Comparison of ENCODE assay signal across 8 cellular contexts in the genomic region with DNA sequence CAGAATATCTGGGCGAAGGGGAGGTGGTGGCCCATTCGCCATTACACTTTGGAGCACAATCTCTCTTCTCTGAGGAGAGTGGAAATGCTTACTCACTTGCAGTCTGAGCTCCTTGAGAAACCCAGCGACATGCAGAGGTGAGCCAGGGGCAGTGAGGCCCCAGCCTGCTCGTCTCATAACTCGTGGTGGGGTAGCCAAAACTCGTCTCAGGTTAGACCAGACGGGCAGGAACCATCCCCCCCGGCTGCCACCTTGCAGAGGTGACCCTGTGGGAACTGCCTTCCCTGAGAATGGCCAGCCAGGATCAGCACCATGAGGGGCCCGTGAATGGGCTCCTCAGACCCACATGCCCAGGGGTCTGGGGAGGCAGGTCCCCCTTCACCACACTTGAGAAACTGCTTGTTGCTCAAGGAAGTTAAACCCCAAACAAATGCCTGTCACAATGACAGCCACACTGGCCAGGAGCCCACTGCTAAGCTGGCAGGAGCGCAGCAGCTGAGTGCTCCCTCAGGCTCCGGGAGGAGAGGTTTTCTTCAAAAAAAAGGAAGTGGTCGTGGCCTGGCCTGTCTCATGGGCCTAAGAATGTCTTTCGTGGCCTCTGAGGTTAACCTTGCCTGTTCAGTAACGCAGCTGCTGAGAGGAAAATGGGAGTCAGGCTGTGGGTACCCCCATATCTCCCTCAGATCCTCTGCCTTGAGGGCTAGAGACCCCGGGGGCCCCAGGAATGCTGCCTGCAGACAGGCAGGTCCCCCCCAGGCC. TPM values are rescaled to one million over a fixed set of nuclear protein-coding genes. Genes with fewer than 3 reads are reported as not detected.
A peak's percentile ranks its signal among the peaks of the same experiment; 100 is the strongest.
DNase-seq lines count a peak whose midpoint lies in the region; ATAC-seq and TF ChIP-seq lines count a peak whose summit lies in the region.

No MANE protein-coding gene starts in this region.

- H3K27me3 ChIP-seq in layer of hippocampus (ENCODE audit: control insufficient read depth, insufficient read depth, low read length) = no peaks in the 10 kb centered on the region
- H3K27me3 ChIP-seq in PC-9 (ENCODE audit: insufficient read depth, low read depth) = no peaks in the 10 kb centered on the region
- no peaks in the 10 kb centered on the region for H3K27me3 ChIP-seq in vagina

- H3F3A ChIP-seq in PC-9 (ENCODE audit: insufficient read depth, low read depth) = no peaks in the 10 kb centered on the region

- POLR2A ChIA-PET in PC-9 (lab: Charles Lee; ENCODE audit: unreplicated experiment) = no interaction called here

- H3K4me2 ChIP-seq in PC-9 = no peak overlapping the region

- CTCF ChIA-PET in PC-9 (lab: Charles Lee) = interaction anchor here (0.6 kb wide), 1 partner anchor 31 kb away, joined by 5 read pairs; no protein-coding TSS in a partner anchor

- no peaks in the 10 kb centered on the region for H4K20me1 ChIP-seq in PC-9 (ENCODE audit: insufficient read depth)

- H3K27ac ChIP-seq in layer of hippocampus (ENCODE audit: low read depth, low read length) = peak overlapping the region; percentile 81
- H3K27ac ChIP-seq in PC-9 = no peak overlapping the region
- H3K27ac ChIP-seq in vagina = no peak overlapping the region

- in situ Hi-C loops in G401 (cut with HindIII; ENCODE audit: low sequenced_read_pairs) = no loop called here

- no peak overlapping the region for H2AFZ ChIP-seq in PC-9

- ATAC-seq in HG03159 (IDR thresholded peaks at IDR 0.05; ENCODE audit: unreplicated experiment) = peak; percentile 45
- no peak for ATAC-seq in GM21786 (IDR thresholded peaks at IDR 0.05; ENCODE audit: unreplicated experiment)
- ATAC-seq in GM18870 (IDR thresholded peaks at IDR 0.05; ENCODE audit: unreplicated experiment) = no peak

- H3K9me2 ChIP-seq in PC-9 (ENCODE audit: insufficient read depth) = no peaks in the 10 kb centered on the region

- no peak overlapping the region for H3K4me3 ChIP-seq in PC-9
- H3K4me3 ChIP-seq in vagina = no peak overlapping the region

- no peak for TF ChIP-seq CTCF in PC-9 (conservative IDR thresholded peaks at IDR 0.05)
- no peak for TF ChIP-seq CTCF in vagina (IDR thresholded peaks at IDR 0.05)

- no peaks in the 10 kb centered on the region for H3K79me2 ChIP-seq in PC-9 (ENCODE audit: low read depth)

- no peaks in the 10 kb centered on the region for H3K36me3 ChIP-seq in PC-9 (ENCODE audit: low read depth)
- H3K36me3 ChIP-seq in vagina = no peaks in the 10 kb centered on the region

- BruUV-seq in PC-9 (replicated peaks; lab: Mats Ljungman, UMichigan) = no TSS peak

- no peaks in the 10 kb centered on the region for H3K4me1 ChIP-seq in PC-9 (replicated peaks; ENCODE audit: insufficient read depth)
- H3K4me1 ChIP-seq in vagina = peaks cover 17% of the 10 kb centered on the region

- peak; percentile 58 for DNase-seq in G401 (ENCODE audit: low spot score)
- DNase-seq in amniotic epithelial cell (ENCODE audit: low read depth) = peak; percentile 76
- no peak for DNase-seq in PC-9
- DNase-seq in vagina (ENCODE audit: extremely low spot score in 2 of 2) = no peak

- H3K9me3 ChIP-seq in PC-9 (ENCODE audit: insufficient read depth, low read depth) (no peaks in the 10 kb centered on the region), vagina (no peaks in the 10 kb centered on the region)

- no peak for TF ChIP-seq POLR2A in vagina (IDR thresholded peaks at IDR 0.05)

- intact Hi-C loops in PC-9 (cut with micrococcal nuclease; ENCODE audit: unreplicated experiment) = no loop called here
- intact Hi-C loops in vagina (cut with DNase I) = no loop called here

RNA-seq across cellular contexts. Expression of gene ALDH2, which starts 9.2 kb away (rescaled TPM):
- 60.5 and 73.9 TPM in 2 replicates for total RNA-seq in G401 (2014; rRNA removed; shearing (Covaris generic))
- total RNA-seq in PC-9 (2021) (38.9 and 42.1 TPM in 2 replicates), vagina (97.2 TPM)

Comparison
In these comparisons a context has a peak if more than half of its experiments do, and no peak if none do; other contexts are left out.
1. DNase-seq: peak in G401 (single experiment) and amniotic epithelial cell (single experiment); none in PC-9 (0 of 2) and vagina (0 of 2).